ENCODE assay signal across 1 cellular context in the genomic region with DNA sequence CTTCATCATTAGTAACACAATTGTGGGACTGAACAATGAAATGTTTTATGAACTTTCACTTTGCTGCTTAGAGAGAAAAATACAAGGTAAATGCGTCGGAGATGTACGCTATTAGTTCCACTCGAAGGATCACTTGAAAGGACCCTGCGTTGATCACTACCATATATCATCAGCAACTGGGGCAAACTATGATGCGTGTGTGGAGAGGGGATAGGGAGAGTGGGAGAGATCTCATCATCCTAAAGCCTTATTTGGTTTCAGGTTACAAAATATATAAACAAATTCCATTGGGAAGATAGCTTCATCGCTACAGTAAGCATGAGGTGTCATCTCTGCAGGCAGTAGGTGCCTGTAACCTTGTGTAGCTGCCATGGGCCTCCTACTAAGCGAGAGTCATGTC.
TF ChIP-seq lines count a peak whose summit lies in the region.

No MANE protein-coding gene starts in this region.

TF ChIP-seq in GM12878, 131 proteins besides CTCF, POLR2A, EP300 and RAD21 (continued from another document):
- TF ChIP-seq MYB (IDR thresholded peaks at IDR 0.05; ENCODE audit: borderline replicate concordance, low read depth, low read length), result no peak
- TF ChIP-seq RELA (IDR thresholded peaks at IDR 0.05; ENCODE audit: borderline replicate concordance, partially characterized antibody), result no peak
- TF ChIP-seq, protein P1, sequence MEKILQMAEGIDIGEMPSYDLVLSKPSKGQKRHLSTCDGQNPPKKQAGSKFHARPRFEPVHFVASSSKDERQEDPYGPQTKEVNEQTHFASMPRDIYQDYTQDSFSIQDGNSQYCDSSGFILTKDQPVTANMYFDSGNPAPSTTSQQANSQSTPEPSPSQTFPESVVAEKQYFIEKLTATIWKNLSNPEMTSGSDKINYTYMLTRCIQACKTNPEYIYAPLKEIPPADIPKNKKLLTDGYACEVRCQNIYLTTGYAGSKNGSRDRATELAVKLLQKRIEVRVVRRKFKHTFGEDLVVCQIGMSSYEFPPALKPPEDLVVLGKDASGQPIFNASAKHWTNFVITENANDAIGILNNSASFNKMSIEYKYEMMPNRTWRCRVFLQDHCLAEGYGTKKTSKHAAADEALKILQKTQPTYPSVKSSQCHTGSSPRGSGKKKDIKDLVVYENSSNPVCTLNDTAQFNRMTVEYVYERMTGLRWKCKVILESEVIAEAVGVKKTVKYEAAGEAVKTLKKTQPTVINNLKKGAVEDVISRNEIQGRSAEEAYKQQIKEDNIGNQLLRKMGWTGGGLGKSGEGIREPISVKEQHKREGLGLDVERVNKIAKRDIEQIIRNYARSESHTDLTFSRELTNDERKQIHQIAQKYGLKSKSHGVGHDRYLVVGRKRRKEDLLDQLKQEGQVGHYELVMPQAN (conservative IDR thresholded peaks at IDR 0.05), result no peak
- no peak for TF ChIP-seq RELB (IDR thresholded peaks at IDR 0.05; ENCODE audit: low read depth)
- TF ChIP-seq NFXL1 (IDR thresholded peaks at IDR 0.05; ENCODE audit: borderline replicate concordance), result no peak
- no peak for TF ChIP-seq CBFB (IDR thresholded peaks at IDR 0.05; ENCODE audit: low read depth)
- no peak for TF ChIP-seq JUND (IDR thresholded peaks at IDR 0.05; ENCODE audit: low read depth, low read length)
- no peak for TF ChIP-seq NR2C2 (IDR thresholded peaks at IDR 0.05; ENCODE audit: borderline replicate concordance, control insufficient read depth, insufficient read length, low read depth)
